Comparison of ENCODE assay signal across 7 cellular contexts in genomic region chr2:219279916-219280516, GRCh38. TPM values are rescaled to one million over a fixed set of nuclear protein-coding genes. Genes with fewer than 3 reads are reported as not detected.
DNase-seq lines count a peak whose midpoint lies in the region; ATAC-seq and TF ChIP-seq lines count a peak whose summit lies in the region.

No MANE protein-coding gene starts in this region.

- peak overlapping the region; percentile 96 for H3K27ac Mint-ChIP-seq in activated T-helper 17 cell treated with anti-CD3 and anti-CD28 coated beads, Interleukin-2, amount 50 U/mL, for 72 hours

- DNase-seq in HAP-1 (ENCODE audit: low spot score in 2 of 2) (no peak), stomach (no peak), NCI-H510A treated with DMSO at 0.1 percent for 48 hours (lab: John Stamatoyannopoulos, UW) (no peak)
- DNase-seq in stimulated activated CD4-positive, alpha-beta T cell treated with anti-CD3 and anti-CD28 coated beads, Interleukin-2, amount 100 ng/mL, for 24 hours, result no peak

- H3K4me3 ChIP-seq in HAP-1, result peak overlapping the region; percentile 48
- peak overlapping the region; percentile 80 for H3K4me3 ChIP-seq in iPS-20b (ENCODE audit: low read length)
- peak overlapping the region; percentile 51 to 74 (median 70) for H3K4me3 ChIP-seq in stomach

- ATAC-seq in activated T-helper 17 cell treated with anti-CD3 and anti-CD28 coated beads, Interleukin-2, amount 50 U/mL, for 72 hours (replicated peaks), result no peak
- no peak for ATAC-seq in HG02642 (IDR thresholded peaks at IDR 0.05; ENCODE audit: poor library complexity, unreplicated experiment)

- H3K4me1 ChIP-seq in HAP-1 (peaks cover 12% of the 10 kb centered on the region), iPS-20b (ENCODE audit: insufficient read depth, low read length) (peaks cover 19% of the 10 kb centered on the region), stomach (peaks cover 22 to 56% (median 36%) of the 10 kb centered on the region in 4 donors)

- peak in 1 of 7 experiments; percentile 3 for TF ChIP-seq CTCF in stomach (IDR thresholded peaks at IDR 0.05)

- no peak overlapping the region for H3K27ac ChIP-seq in iPS-20b (ENCODE audit: low read length)
- H3K27ac ChIP-seq in stomach, result peak overlapping the region; percentile 96 to 100 (median 99)

- peaks cover 24% of the 10 kb centered on the region for H3K4me1 Mint-ChIP-seq in activated T-helper 17 cell treated with anti-CD3 and anti-CD28 coated beads, Interleukin-2, amount 50 U/mL, for 72 hours

- H3K27me3 ChIP-seq in HAP-1 (ENCODE audit: low read depth) (no peaks in the 10 kb centered on the region), iPS-20b (ENCODE audit: insufficient read depth, low read length) (peaks cover 9% of the 10 kb centered on the region; the same call in 1 of the 2 replicates), stomach (no peaks in the 10 kb centered on the region)

- H3K9me3 Mint-ChIP-seq in activated T-helper 17 cell treated with anti-CD3 and anti-CD28 coated beads, Interleukin-2, amount 50 U/mL, for 72 hours, result no peaks in the 10 kb centered on the region

- H3K36me3 ChIP-seq in HAP-1 (replicated peaks) (peaks cover 11% of the 10 kb centered on the region), iPS-20b (ENCODE audit: insufficient read depth, low read depth, low read length) (peaks cover 14% of the 10 kb centered on the region; the same call in 1 of the 2 replicates), stomach (peaks cover 36 to 47% (median 46%) of the 10 kb centered on the region in 4 donors)

- WGBS in stomach, 5 donors, result 36 to 43% (median 43%) methylated on average over 12 of the region's 12 CpGs

- H3K27me3 Mint-ChIP-seq in activated T-helper 17 cell treated with anti-CD3 and anti-CD28 coated beads, Interleukin-2, amount 50 U/mL, for 72 hours, result no peaks in the 10 kb centered on the region

- no peaks in the 10 kb centered on the region for H3K9me3 ChIP-seq in HAP-1
- no peaks in the 10 kb centered on the region for H3K9me3 ChIP-seq in iPS-20b (ENCODE audit: insufficient read depth, low read depth, low read length)
- no peaks in the 10 kb centered on the region for H3K9me3 ChIP-seq in stomach

- TF ChIP-seq EP300 in stomach (IDR thresholded peaks at IDR 0.05), result no peak

- in situ Hi-C loops in HAP-1 (cut with MboI; ENCODE audit: low sequenced_read_pairs), result no loop called here

- H3K9ac ChIP-seq in iPS-20b (ENCODE audit: low read depth, low read length), result peak overlapping the region; percentile 52; the same call in 1 of the 2 replicates

- intact Hi-C loops in stomach (cut with DNase I; ENCODE audit: low total_unique reads), result loop anchor here (10.0 kb wide), 1 partner anchor 55 kb away; the partner anchor contains the start of genes ANKZF1 and ATG9A

- peak overlapping the region; percentile 87 for H3K4me3 Mint-ChIP-seq in activated T-helper 17 cell treated with anti-CD3 and anti-CD28 coated beads, Interleukin-2, amount 50 U/mL, for 72 hours

- no peak for TF ChIP-seq POLR2A in stomach (IDR thresholded peaks at IDR 0.05)

- peaks cover 50% of the 10 kb centered on the region for H3K36me3 Mint-ChIP-seq in activated T-helper 17 cell treated with anti-CD3 and anti-CD28 coated beads, Interleukin-2, amount 50 U/mL, for 72 hours (ENCODE audit: low read depth)

RNA-seq across cellular contexts. Expression of gene DNAJB2, which starts 0.8 kb away (rescaled TPM):
- total RNA-seq in activated T-helper 17 cell treated with anti-CD3 and anti-CD28 coated beads, Interleukin-2, amount 50 U/mL, for 72 hours, result 100 to 1,000 TPM in 1 of 2 donors, 10 to 100 TPM in 1; 55.7 to 153 TPM
- total RNA-seq in stomach, result 10 to 100 TPM; 24.4 to 88.8 (median 47.8) TPM
- 10 to 100 TPM; 62.5 to 85.8 (median 77.5) TPM for polyA plus RNA-seq in stomach

RNA-seq across cellular contexts. Expression of gene TUBA4A, which starts 26.3 kb away (rescaled TPM):
- 100 to 1,000 TPM; 347 to 530 TPM for total RNA-seq in activated T-helper 17 cell treated with anti-CD3 and anti-CD28 coated beads, Interleukin-2, amount 50 U/mL, for 72 hours
- total RNA-seq in stomach, result 100 to 1,000 TPM in 1 of 5 donors, 10 to 100 TPM in 4; 18.7 to 141 (median 27.2) TPM
- 10 to 100 TPM; 28.9 to 68.8 (median 51.0) TPM for polyA plus RNA-seq in stomach

RNA-seq across cellular contexts. Expression of gene TUBA4B, which starts 27.0 kb away (rescaled TPM):
- total RNA-seq in activated T-helper 17 cell treated with anti-CD3 and anti-CD28 coated beads, Interleukin-2, amount 50 U/mL, for 72 hours, result not detected
- total RNA-seq in stomach, result not detected
- polyA plus RNA-seq in stomach, result not detected

RNA-seq across cellular contexts. Expression of gene PTPRN, which starts 29.2 kb away (rescaled TPM):
- total RNA-seq in activated T-helper 17 cell treated with anti-CD3 and anti-CD28 coated beads, Interleukin-2, amount 50 U/mL, for 72 hours, result 1 to 10 TPM in 1 of 2 donors, under 1 TPM in 1; 0.67 to 6.3 TPM
- total RNA-seq in stomach, result 10 to 100 TPM in 1 of 5 donors, 1 to 10 TPM in 3, not detected in 1; 2.8 to 11.3 (median 7.4) TPM
- polyA plus RNA-seq in stomach, result 1 to 10 TPM; 1.1 to 3.6 (median 1.5) TPM

RNA-seq across cellular contexts. Expression of gene STK16, which starts 34.7 kb away (rescaled TPM):
- total RNA-seq in activated T-helper 17 cell treated with anti-CD3 and anti-CD28 coated beads, Interleukin-2, amount 50 U/mL, for 72 hours, result 10 to 100 TPM; 22.0 to 30.3 TPM
- total RNA-seq in stomach, result 10 to 100 TPM in 4 of 5 donors, 1 to 10 TPM in 1; 1.2 to 55.6 (median 23.7) TPM
- polyA plus RNA-seq in stomach, result 10 to 100 TPM; 38.8 to 55.9 (median 45.1) TPM
